ENCODE assay signal across 1 cellular context in the genomic region with DNA sequence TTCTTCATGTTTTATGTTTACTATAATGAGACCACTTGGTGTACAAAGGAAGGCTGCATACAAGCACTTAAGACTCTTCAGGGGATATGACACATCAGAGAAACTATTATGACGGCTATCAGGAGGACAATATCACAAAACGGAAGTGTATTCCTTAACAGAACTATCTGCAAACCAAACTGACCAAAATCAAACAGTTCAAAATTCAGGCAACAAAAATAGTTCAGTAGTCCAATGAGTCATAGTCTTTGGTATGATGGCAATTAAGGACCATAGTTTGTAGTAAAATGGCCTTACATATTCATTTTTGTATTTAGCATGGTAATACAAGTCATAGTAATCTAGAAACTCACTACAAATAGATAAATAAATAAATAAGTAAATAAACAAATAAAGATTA.
TF ChIP-seq lines count a peak whose summit lies in the region.

No MANE protein-coding gene starts in this region.

TF ChIP-seq in GM23338, 12 proteins besides CTCF, POLR2A, EP300 and RAD21 (continued from another document):
- TF ChIP-seq, protein P1, sequence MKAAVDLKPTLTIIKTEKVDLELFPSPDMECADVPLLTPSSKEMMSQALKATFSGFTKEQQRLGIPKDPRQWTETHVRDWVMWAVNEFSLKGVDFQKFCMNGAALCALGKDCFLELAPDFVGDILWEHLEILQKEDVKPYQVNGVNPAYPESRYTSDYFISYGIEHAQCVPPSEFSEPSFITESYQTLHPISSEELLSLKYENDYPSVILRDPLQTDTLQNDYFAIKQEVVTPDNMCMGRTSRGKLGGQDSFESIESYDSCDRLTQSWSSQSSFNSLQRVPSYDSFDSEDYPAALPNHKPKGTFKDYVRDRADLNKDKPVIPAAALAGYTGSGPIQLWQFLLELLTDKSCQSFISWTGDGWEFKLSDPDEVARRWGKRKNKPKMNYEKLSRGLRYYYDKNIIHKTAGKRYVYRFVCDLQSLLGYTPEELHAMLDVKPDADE (IDR thresholded peaks at IDR 0.05), result no peak
- TF ChIP-seq, protein P2, sequence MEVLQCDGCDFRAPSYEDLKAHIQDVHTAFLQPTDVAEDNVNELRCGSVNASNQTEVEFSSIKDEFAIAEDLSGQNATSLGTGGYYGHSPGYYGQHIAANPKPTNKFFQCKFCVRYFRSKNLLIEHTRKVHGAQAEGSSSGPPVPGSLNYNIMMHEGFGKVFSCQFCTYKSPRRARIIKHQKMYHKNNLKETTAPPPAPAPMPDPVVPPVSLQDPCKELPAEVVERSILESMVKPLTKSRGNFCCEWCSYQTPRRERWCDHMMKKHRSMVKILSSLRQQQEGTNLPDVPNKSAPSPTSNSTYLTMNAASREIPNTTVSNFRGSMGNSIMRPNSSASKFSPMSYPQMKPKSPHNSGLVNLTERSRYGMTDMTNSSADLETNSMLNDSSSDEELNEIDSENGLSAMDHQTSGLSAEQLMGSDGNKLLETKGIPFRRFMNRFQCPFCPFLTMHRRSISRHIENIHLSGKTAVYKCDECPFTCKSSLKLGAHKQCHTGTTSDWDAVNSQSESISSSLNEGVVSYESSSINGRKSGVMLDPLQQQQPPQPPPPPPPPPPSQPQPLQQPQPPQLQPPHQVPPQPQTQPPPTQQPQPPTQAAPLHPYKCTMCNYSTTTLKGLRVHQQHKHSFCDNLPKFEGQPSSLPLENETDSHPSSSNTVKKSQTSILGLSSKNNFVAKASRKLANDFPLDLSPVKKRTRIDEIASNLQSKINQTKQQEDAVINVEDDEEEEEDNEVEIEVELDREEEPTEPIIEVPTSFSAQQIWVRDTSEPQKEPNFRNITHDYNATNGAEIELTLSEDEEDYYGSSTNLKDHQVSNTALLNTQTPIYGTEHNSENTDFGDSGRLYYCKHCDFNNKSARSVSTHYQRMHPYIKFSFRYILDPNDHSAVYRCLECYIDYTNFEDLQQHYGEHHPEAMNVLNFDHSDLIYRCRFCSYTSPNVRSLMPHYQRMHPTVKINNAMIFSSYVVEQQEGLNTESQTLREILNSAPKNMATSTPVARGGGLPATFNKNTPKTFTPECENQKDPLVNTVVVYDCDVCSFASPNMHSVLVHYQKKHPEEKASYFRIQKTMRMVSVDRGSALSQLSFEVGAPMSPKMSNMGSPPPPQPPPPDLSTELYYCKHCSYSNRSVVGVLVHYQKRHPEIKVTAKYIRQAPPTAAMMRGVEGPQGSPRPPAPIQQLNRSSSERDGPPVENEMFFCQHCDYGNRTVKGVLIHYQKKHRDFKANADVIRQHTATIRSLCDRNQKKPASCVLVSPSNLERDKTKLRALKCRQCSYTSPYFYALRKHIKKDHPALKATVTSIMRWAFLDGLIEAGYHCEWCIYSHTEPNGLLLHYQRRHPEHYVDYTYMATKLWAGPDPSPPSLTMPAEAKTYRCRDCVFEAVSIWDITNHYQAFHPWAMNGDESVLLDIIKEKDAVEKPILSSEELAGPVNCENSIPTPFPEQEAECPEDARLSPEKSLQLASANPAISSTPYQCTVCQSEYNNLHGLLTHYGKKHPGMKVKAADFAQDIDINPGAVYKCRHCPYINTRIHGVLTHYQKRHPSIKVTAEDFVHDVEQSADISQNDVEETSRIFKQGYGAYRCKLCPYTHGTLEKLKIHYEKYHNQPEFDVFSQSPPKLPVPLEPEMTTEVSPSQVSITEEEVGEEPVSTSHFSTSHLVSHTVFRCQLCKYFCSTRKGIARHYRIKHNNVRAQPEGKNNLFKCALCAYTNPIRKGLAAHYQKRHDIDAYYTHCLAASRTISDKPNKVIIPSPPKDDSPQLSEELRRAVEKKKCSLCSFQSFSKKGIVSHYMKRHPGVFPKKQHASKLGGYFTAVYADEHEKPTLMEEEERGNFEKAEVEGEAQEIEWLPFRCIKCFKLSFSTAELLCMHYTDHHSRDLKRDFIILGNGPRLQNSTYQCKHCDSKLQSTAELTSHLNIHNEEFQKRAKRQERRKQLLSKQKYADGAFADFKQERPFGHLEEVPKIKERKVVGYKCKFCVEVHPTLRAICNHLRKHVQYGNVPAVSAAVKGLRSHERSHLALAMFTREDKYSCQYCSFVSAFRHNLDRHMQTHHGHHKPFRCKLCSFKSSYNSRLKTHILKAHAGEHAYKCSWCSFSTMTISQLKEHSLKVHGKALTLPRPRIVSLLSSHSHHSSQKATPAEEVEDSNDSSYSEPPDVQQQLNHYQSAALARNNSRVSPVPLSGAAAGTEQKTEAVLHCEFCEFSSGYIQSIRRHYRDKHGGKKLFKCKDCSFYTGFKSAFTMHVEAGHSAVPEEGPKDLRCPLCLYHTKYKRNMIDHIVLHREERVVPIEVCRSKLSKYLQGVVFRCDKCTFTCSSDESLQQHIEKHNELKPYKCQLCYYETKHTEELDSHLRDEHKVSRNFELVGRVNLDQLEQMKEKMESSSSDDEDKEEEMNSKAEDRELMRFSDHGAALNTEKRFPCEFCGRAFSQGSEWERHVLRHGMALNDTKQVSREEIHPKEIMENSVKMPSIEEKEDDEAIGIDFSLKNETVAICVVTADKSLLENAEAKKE (CRISPR knock-in tag; IDR thresholded peaks at IDR 0.05), result no peak
- TF ChIP-seq ZNF114 (CRISPR knock-in tag; IDR thresholded peaks at IDR 0.05), result no peak
- TF ChIP-seq, protein P3, sequence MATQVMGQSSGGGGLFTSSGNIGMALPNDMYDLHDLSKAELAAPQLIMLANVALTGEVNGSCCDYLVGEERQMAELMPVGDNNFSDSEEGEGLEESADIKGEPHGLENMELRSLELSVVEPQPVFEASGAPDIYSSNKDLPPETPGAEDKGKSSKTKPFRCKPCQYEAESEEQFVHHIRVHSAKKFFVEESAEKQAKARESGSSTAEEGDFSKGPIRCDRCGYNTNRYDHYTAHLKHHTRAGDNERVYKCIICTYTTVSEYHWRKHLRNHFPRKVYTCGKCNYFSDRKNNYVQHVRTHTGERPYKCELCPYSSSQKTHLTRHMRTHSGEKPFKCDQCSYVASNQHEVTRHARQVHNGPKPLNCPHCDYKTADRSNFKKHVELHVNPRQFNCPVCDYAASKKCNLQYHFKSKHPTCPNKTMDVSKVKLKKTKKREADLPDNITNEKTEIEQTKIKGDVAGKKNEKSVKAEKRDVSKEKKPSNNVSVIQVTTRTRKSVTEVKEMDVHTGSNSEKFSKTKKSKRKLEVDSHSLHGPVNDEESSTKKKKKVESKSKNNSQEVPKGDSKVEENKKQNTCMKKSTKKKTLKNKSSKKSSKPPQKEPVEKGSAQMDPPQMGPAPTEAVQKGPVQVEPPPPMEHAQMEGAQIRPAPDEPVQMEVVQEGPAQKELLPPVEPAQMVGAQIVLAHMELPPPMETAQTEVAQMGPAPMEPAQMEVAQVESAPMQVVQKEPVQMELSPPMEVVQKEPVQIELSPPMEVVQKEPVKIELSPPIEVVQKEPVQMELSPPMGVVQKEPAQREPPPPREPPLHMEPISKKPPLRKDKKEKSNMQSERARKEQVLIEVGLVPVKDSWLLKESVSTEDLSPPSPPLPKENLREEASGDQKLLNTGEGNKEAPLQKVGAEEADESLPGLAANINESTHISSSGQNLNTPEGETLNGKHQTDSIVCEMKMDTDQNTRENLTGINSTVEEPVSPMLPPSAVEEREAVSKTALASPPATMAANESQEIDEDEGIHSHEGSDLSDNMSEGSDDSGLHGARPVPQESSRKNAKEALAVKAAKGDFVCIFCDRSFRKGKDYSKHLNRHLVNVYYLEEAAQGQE (IDR thresholded peaks at IDR 0.05; ENCODE audit: unreplicated experiment), result no peak
- TF ChIP-seq POLR2AphosphoS5 (IDR thresholded peaks at IDR 0.05; ENCODE audit: low read depth), result no peak
- no peak for TF ChIP-seq ZNF331 (CRISPR knock-in tag; IDR thresholded peaks at IDR 0.05; ENCODE audit: low read depth)
